Comparison of ENCODE assay signal across 1 cellular context in the genomic region with DNA sequence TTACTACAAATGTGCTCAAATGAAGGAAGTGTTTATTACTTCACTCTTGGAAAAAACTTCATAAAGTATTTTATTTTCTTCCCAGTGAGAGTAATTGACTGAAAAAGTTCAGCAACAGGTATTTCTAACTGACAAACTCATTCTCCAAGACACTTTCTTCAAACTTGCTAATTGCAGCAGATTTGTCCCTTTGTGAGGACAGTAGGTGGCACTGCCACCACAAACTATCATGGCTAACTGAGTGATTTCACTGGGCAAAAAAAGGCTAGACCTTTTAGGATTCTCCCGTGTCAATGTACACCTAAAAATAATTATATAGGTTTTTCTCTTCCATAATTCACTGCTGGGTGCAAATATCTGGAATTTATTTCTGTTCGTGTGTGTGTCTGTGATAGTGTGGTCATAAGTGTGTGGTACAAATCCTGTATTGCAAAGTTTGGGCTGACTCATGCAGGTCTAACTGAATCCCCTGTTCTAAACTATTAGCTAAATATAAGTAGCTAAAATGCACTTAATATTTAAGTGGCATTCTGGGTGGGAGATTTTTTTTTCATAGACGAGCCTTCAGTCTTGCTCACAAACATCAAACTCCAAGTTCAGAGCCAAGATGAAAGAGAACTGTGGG.
A peak's percentile ranks its signal among the peaks of the same experiment; 100 is the strongest.
TF ChIP-seq lines count a peak whose summit lies in the region.

No MANE protein-coding gene starts in this region.

TF ChIP-seq in HepG2, 621 proteins besides CTCF, POLR2A, EP300 and RAD21 (continued from another document and continues in another):
- TF ChIP-seq, protein P1, sequence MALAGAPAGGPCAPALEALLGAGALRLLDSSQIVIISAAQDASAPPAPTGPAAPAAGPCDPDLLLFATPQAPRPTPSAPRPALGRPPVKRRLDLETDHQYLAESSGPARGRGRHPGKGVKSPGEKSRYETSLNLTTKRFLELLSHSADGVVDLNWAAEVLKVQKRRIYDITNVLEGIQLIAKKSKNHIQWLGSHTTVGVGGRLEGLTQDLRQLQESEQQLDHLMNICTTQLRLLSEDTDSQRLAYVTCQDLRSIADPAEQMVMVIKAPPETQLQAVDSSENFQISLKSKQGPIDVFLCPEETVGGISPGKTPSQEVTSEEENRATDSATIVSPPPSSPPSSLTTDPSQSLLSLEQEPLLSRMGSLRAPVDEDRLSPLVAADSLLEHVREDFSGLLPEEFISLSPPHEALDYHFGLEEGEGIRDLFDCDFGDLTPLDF (CRISPR knock-in tag; IDR thresholded peaks at IDR 0.05) = no peak
- TF ChIP-seq ZUFSP (CRISPR knock-in tag; IDR thresholded peaks at IDR 0.05; ENCODE audit: borderline replicate concordance) (no peak), MIXL1 (CRISPR knock-in tag; IDR thresholded peaks at IDR 0.05) (0 out of 2 replicates have a peak, but pooled peaks have one; percentile 34), NR3C1 (CRISPR knock-in tag; IDR thresholded peaks at IDR 0.05) (no peak), PRDM4 (CRISPR knock-in tag; IDR thresholded peaks at IDR 0.05; ENCODE audit: borderline replicate concordance) (no peak), NFKB2 (CRISPR knock-in tag; IDR thresholded peaks at IDR 0.05; ENCODE audit: borderline replicate concordance) (no peak), ZFP1 (CRISPR knock-in tag; IDR thresholded peaks at IDR 0.05) (no peak), CEBPB (IDR thresholded peaks at IDR 0.05; ENCODE audit: borderline replicate concordance, low read depth, low read length) (no peak), JUND (CRISPR knock-in tag; IDR thresholded peaks at IDR 0.05) (no peak), ZNF839 (CRISPR knock-in tag; IDR thresholded peaks at IDR 0.05; ENCODE audit: borderline replicate concordance) (no peak), SMC3 (IDR thresholded peaks at IDR 0.05; ENCODE audit: low read length) (peak; percentile 60), DZIP1 (CRISPR knock-in tag; IDR thresholded peaks at IDR 0.05) (no peak), SNAPC4 (CRISPR knock-in tag; IDR thresholded peaks at IDR 0.05) (no peak), ZNF432 (CRISPR knock-in tag; IDR thresholded peaks at IDR 0.05; ENCODE audit: borderline replicate concordance) (no peak)
- TF ChIP-seq, protein P2, sequence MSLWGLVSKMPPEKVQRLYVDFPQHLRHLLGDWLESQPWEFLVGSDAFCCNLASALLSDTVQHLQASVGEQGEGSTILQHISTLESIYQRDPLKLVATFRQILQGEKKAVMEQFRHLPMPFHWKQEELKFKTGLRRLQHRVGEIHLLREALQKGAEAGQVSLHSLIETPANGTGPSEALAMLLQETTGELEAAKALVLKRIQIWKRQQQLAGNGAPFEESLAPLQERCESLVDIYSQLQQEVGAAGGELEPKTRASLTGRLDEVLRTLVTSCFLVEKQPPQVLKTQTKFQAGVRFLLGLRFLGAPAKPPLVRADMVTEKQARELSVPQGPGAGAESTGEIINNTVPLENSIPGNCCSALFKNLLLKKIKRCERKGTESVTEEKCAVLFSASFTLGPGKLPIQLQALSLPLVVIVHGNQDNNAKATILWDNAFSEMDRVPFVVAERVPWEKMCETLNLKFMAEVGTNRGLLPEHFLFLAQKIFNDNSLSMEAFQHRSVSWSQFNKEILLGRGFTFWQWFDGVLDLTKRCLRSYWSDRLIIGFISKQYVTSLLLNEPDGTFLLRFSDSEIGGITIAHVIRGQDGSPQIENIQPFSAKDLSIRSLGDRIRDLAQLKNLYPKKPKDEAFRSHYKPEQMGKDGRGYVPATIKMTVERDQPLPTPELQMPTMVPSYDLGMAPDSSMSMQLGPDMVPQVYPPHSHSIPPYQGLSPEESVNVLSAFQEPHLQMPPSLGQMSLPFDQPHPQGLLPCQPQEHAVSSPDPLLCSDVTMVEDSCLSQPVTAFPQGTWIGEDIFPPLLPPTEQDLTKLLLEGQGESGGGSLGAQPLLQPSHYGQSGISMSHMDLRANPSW (CRISPR knock-in tag; IDR thresholded peaks at IDR 0.05; ENCODE audit: borderline replicate concordance) = no peak
- TF ChIP-seq, protein P3, sequence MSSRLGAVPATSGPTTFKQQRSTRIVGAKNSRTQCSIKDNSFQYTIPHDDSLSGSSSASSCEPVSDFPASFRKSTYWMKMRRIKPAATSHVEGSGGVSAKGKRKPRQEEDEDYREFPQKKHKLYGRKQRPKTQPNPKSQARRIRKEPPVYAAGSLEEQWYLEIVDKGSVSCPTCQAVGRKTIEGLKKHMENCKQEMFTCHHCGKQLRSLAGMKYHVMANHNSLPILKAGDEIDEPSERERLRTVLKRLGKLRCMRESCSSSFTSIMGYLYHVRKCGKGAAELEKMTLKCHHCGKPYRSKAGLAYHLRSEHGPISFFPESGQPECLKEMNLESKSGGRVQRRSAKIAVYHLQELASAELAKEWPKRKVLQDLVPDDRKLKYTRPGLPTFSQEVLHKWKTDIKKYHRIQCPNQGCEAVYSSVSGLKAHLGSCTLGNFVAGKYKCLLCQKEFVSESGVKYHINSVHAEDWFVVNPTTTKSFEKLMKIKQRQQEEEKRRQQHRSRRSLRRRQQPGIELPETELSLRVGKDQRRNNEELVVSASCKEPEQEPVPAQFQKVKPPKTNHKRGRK (CRISPR knock-in tag; IDR thresholded peaks at IDR 0.05) = no peak
- TF ChIP-seq, protein P4, sequence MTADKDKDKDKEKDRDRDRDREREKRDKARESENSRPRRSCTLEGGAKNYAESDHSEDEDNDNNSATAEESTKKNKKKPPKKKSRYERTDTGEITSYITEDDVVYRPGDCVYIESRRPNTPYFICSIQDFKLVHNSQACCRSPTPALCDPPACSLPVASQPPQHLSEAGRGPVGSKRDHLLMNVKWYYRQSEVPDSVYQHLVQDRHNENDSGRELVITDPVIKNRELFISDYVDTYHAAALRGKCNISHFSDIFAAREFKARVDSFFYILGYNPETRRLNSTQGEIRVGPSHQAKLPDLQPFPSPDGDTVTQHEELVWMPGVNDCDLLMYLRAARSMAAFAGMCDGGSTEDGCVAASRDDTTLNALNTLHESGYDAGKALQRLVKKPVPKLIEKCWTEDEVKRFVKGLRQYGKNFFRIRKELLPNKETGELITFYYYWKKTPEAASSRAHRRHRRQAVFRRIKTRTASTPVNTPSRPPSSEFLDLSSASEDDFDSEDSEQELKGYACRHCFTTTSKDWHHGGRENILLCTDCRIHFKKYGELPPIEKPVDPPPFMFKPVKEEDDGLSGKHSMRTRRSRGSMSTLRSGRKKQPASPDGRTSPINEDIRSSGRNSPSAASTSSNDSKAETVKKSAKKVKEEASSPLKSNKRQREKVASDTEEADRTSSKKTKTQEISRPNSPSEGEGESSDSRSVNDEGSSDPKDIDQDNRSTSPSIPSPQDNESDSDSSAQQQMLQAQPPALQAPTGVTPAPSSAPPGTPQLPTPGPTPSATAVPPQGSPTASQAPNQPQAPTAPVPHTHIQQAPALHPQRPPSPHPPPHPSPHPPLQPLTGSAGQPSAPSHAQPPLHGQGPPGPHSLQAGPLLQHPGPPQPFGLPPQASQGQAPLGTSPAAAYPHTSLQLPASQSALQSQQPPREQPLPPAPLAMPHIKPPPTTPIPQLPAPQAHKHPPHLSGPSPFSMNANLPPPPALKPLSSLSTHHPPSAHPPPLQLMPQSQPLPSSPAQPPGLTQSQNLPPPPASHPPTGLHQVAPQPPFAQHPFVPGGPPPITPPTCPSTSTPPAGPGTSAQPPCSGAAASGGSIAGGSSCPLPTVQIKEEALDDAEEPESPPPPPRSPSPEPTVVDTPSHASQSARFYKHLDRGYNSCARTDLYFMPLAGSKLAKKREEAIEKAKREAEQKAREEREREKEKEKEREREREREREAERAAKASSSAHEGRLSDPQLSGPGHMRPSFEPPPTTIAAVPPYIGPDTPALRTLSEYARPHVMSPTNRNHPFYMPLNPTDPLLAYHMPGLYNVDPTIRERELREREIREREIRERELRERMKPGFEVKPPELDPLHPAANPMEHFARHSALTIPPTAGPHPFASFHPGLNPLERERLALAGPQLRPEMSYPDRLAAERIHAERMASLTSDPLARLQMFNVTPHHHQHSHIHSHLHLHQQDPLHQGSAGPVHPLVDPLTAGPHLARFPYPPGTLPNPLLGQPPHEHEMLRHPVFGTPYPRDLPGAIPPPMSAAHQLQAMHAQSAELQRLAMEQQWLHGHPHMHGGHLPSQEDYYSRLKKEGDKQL (CRISPR knock-in tag; IDR thresholded peaks at IDR 0.05; ENCODE audit: low read depth) = no peak
- TF ChIP-seq, protein P5, sequence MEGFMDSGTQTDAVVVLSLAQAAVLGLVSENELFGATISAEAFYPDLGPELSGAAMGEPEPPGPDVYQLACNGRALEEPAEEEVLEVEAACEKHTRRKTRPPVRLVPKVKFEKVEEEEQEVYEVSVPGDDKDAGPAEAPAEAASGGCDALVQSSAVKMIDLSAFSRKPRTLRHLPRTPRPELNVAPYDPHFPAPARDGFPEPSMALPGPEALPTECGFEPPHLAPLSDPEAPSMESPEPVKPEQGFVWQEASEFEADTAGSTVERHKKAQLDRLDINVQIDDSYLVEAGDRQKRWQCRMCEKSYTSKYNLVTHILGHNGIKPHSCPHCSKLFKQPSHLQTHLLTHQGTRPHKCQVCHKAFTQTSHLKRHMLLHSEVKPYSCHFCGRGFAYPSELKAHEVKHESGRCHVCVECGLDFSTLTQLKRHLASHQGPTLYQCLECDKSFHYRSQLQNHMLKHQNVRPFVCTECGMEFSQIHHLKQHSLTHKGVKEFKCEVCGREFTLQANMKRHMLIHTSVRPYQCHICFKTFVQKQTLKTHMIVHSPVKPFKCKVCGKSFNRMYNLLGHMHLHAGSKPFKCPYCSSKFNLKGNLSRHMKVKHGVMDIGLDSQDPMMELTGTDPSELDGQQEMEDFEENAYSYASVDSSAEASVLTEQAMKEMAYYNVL (CRISPR knock-in tag; IDR thresholded peaks at IDR 0.05; ENCODE audit: borderline replicate concordance) = no peak
